22 cellular contexts compared by ENCODE assay signal in genomic region chr2:15306706-15307105, GRCh38.
"Had no signal": no experiment of that assay in that cellular context is flagged by ENCODE, and none has a peak within 500 bp of the region (broad histone marks: within the 10 kb centered on the region; RNA-seq: fewer than 3 reads in every experiment).

No MANE protein-coding gene starts in this region.

- H3K27me3 Mint-ChIP-seq: naive thymus-derived CD4-positive, alpha-beta T cell; stimulated activated naive B cell treated with anti-CD40 and anti-IgM and Interleukin-4, amounts not matched to agents 10 μg/mL and 1 μg/mL and 100 μg/mL, for 72 hours; stimulated activated naive CD8-positive, alpha-beta T cell treated with anti-CD3 and anti-CD28 coated beads, Interleukin-15, amount 100 ng/mL, for 72 hours had no signal

- H3K9me3 Mint-ChIP-seq: stimulated activated naive B cell treated with anti-CD40 and anti-IgM and Interleukin-4, amounts not matched to agents 10 μg/mL and 1 μg/mL and 100 μg/mL, for 72 hours had no signal

- H3K27ac ChIP-seq: gastrocnemius medialis, heart right ventricle, neutrophil, psoas muscle, right lobe of liver, spleen, thoracic aorta, transverse colon had no signal

- H3K4me3 Mint-ChIP-seq: naive thymus-derived CD4-positive, alpha-beta T cell; nephron progenitor cell; stimulated activated naive B cell treated with anti-CD40 and anti-IgM and Interleukin-4, amounts not matched to agents 10 μg/mL and 1 μg/mL and 100 μg/mL, for 72 hours; stimulated activated naive CD8-positive, alpha-beta T cell treated with anti-CD3 and anti-CD28 coated beads, Interleukin-15, amount 100 ng/mL, for 72 hours had no signal

- H3K27ac Mint-ChIP-seq: naive thymus-derived CD4-positive, alpha-beta T cell; nephron progenitor cell; stimulated activated naive B cell treated with anti-CD40 and anti-IgM and Interleukin-4, amounts not matched to agents 10 μg/mL and 1 μg/mL and 100 μg/mL, for 72 hours; stimulated activated naive CD8-positive, alpha-beta T cell treated with anti-CD3 and anti-CD28 coated beads, Interleukin-15, amount 100 ng/mL, for 72 hours had no signal

- DNase-seq: cortex of kidney; effector memory CD4-positive, alpha-beta T cell; gastrocnemius medialis; heart right ventricle; hypothalamus; kidney glomerular epithelial cell; mesendoderm; naive thymus-derived CD4-positive, alpha-beta T cell; nephron progenitor cell; psoas muscle; retina; right lobe of liver; spleen; stimulated activated CD4-positive, alpha-beta T cell treated with anti-CD3 and anti-CD28 coated beads, Interleukin-15, amount 100 ng/mL, for 24 hours; stimulated activated CD4-positive, alpha-beta T cell treated with anti-CD3 and anti-CD28 coated beads, Interleukin-1b, Interleukin-23, amount 100 ng/mL, for 48 hours; stimulated activated CD4-positive, alpha-beta T cell treated with anti-CD3 and anti-CD28 coated beads, Interleukin-4, amount 100 ng/mL, for 4 hours; stimulated activated naive B cell treated with anti-CD40 and anti-IgM and Interleukin-4, amounts not matched to agents 10 μg/mL and 1 μg/mL and 100 μg/mL, for 72 hours; stimulated activated naive CD8-positive, alpha-beta T cell treated with anti-CD3 and anti-CD28 coated beads, Interleukin-15, amount 100 ng/mL, for 72 hours; substantia nigra; transverse colon had no signal

- H3K4me3 ChIP-seq: gastrocnemius medialis, heart right ventricle, psoas muscle, right lobe of liver, spleen, thoracic aorta, transverse colon had no signal
